Comparison of ENCODE assay signal across 1 cellular context in genomic region chr1:112397051-112397471, GRCh38.
TF ChIP-seq lines count a peak whose summit lies in the region.

No MANE protein-coding gene starts in this region.

TF ChIP-seq in H1, 55 proteins besides CTCF, POLR2A, EP300 and RAD21 (continued from another document):
- TF ChIP-seq, protein P1, sequence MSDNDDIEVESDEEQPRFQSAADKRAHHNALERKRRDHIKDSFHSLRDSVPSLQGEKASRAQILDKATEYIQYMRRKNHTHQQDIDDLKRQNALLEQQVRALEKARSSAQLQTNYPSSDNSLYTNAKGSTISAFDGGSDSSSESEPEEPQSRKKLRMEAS (IDR thresholded peaks at IDR 0.05) = no peak
